34 cellular contexts compared by ENCODE assay signal in genomic region chr6:103191391-103192093, GRCh38.
"Had no signal": no experiment of that assay in that cellular context is flagged by ENCODE, and none has a peak within 500 bp of the region (broad histone marks: within the 10 kb centered on the region; RNA-seq: fewer than 3 reads in every experiment).

No MANE protein-coding gene starts in this region.

- H3K27me3 Mint-ChIP-seq: activated CD4-positive, alpha-beta memory T cell treated with anti-CD3 and anti-CD28 coated beads for 36 hours; activated CD4-positive, alpha-beta T cell treated with anti-CD3 and anti-CD28 coated beads for 36 hours; activated CD4-positive, alpha-beta T cell treated with anti-CD3 and anti-CD28 coated beads, Interleukin-2, amount 10 ng/mL, durations not matched to agents 24 days and 14 days; activated CD8-positive, alpha-beta memory T cell treated with anti-CD3 and anti-CD28 coated beads, Interleukin-2, amount 10 ng/mL, durations not matched to agents 7 days and 5 days; activated naive CD4-positive, alpha-beta T cell treated with anti-CD3 and anti-CD28 coated beads, Interleukin-2, amount 10 ng/mL, durations not matched to agents 7 days and 5 days; activated naive CD8-positive, alpha-beta T cell treated with anti-CD3 and anti-CD28 coated beads, Interleukin-2, amount 10 ng/mL, durations not matched to agents 7 days and 5 days; dendritic cell treated with granulocyte-macrophage colony-stimulating factor and Interleukin-4, amounts not matched to agents 40 ng/mL and 50 ng/mL, for 4 days; T-helper 17 cell had no signal

- H3K36me3 Mint-ChIP-seq: activated CD4-positive, alpha-beta memory T cell treated with anti-CD3 and anti-CD28 coated beads for 36 hours; activated CD8-positive, alpha-beta memory T cell treated with anti-CD3 and anti-CD28 coated beads, Interleukin-2, amount 10 ng/mL, durations not matched to agents 7 days and 5 days; activated naive CD4-positive, alpha-beta T cell treated with anti-CD3 and anti-CD28 coated beads, Interleukin-2, amount 10 ng/mL, durations not matched to agents 7 days and 5 days; activated naive CD4-positive, alpha-beta T cell treated with anti-CD3 and anti-CD28 coated beads, Interleukin-2, amount 50 U/mL, for 72 hours; activated naive CD8-positive, alpha-beta T cell treated with anti-CD3 and anti-CD28 coated beads, Interleukin-2, amount 10 ng/mL, durations not matched to agents 7 days and 5 days; brain had no signal

- H3K4me3 ChIP-seq: ascending aorta, breast epithelium, cardiac muscle cell, coronary artery, dorsolateral prefrontal cortex had no signal

- ATAC-seq: activated CD4-positive, alpha-beta T cell treated with anti-CD3 and anti-CD28 coated beads for 36 hours; activated CD8-positive, alpha-beta memory T cell treated with anti-CD3 and anti-CD28 coated beads, Interleukin-2, amount 10 ng/mL, durations not matched to agents 7 days and 5 days; activated CD8-positive, alpha-beta T cell treated with anti-CD3 and anti-CD28 coated beads, Interleukin-2, amount 10 ng/mL, durations not matched to agents 7 days and 5 days; activated naive CD4-positive, alpha-beta T cell treated with anti-CD3 and anti-CD28 coated beads, Interleukin-2, amount 50 U/mL, for 72 hours; activated T-cell treated with anti-CD3 and anti-CD28 coated beads, Interleukin-2, amount 50 U/mL, for 72 hours; esophagus mucosa; T-helper 17 cell had no signal

- H3K36me3 ChIP-seq: ascending aorta, breast epithelium, cardiac muscle cell had no signal

- FAIRE-seq: frontal cortex had no signal

- H3K4me1 Mint-ChIP-seq: activated CD4-positive, alpha-beta T cell treated with anti-CD3 and anti-CD28 coated beads for 36 hours; activated CD4-positive, alpha-beta T cell treated with anti-CD3 and anti-CD28 coated beads, Interleukin-2, amount 10 ng/mL, durations not matched to agents 24 days and 14 days; activated CD8-positive, alpha-beta memory T cell treated with anti-CD3 and anti-CD28 coated beads, Interleukin-2, amount 10 ng/mL, durations not matched to agents 7 days and 5 days; activated naive CD4-positive, alpha-beta T cell treated with anti-CD3 and anti-CD28 coated beads, Interleukin-2, amount 10 ng/mL, durations not matched to agents 7 days and 5 days; activated naive CD8-positive, alpha-beta T cell treated with anti-CD3 and anti-CD28 coated beads, Interleukin-2, amount 10 ng/mL, durations not matched to agents 7 days and 5 days; brain; endodermal cell; T-helper 17 cell had no signal

- H3K4me1 ChIP-seq: ascending aorta, breast epithelium had no signal

- H3K27ac Mint-ChIP-seq: activated CD4-positive, alpha-beta memory T cell treated with anti-CD3 and anti-CD28 coated beads for 36 hours; activated CD4-positive, alpha-beta T cell treated with anti-CD3 and anti-CD28 coated beads for 36 hours; activated CD4-positive, alpha-beta T cell treated with anti-CD3 and anti-CD28 coated beads, Interleukin-2, amount 10 ng/mL, durations not matched to agents 24 days and 14 days; activated CD8-positive, alpha-beta memory T cell treated with anti-CD3 and anti-CD28 coated beads, Interleukin-2, amount 10 ng/mL, durations not matched to agents 7 days and 5 days; activated CD8-positive, alpha-beta T cell treated with anti-CD3 and anti-CD28 coated beads, Interleukin-2, amount 10 ng/mL, durations not matched to agents 7 days and 5 days; activated naive CD4-positive, alpha-beta T cell treated with anti-CD3 and anti-CD28 coated beads, Interleukin-2, amount 10 ng/mL, durations not matched to agents 7 days and 5 days; activated naive CD4-positive, alpha-beta T cell treated with anti-CD3 and anti-CD28 coated beads, Interleukin-2, amount 50 U/mL, for 72 hours; activated naive CD8-positive, alpha-beta T cell treated with anti-CD3 and anti-CD28 coated beads, Interleukin-2, amount 10 ng/mL, durations not matched to agents 7 days and 5 days; activated T-cell treated with anti-CD3 and anti-CD28 coated beads, Interleukin-2, amount 50 U/mL, for 72 hours; brain; dendritic cell treated with granulocyte-macrophage colony-stimulating factor and Interleukin-4, amounts not matched to agents 40 ng/mL and 50 ng/mL, for 4 days; endodermal cell; T-helper 17 cell; T-helper 2 cell treated with Interferon-gamma antibody and Interleukin-4, amounts not matched to agents 5 μg/mL and 100 μg/mL, for 36 hours had no signal

- H3K9me3 ChIP-seq: ascending aorta, breast epithelium had no signal

- DNase-seq: activated CD4-positive, alpha-beta memory T cell treated with anti-CD3 and anti-CD28 coated beads for 36 hours; activated CD4-positive, alpha-beta T cell treated with anti-CD3 and anti-CD28 coated beads for 36 hours; activated CD4-positive, alpha-beta T cell treated with anti-CD3 and anti-CD28 coated beads, Interleukin-2, amount 10 ng/mL, durations not matched to agents 24 days and 14 days; activated CD4-positive, CD25-positive, alpha-beta regulatory T cell; activated CD4-positive, CD25-positive, alpha-beta regulatory T cell treated with anti-CD3 and anti-CD28 coated beads, Interleukin-2, amount 50 U/mL, for 72 hours; activated CD8-positive, alpha-beta memory T cell treated with anti-CD3 and anti-CD28 coated beads, Interleukin-2, amount 10 ng/mL, durations not matched to agents 7 days and 5 days; activated CD8-positive, alpha-beta memory T cell treated with anti-CD3 and anti-CD28 coated beads, Interleukin-2, amount 50 U/mL, for 4 hours; activated CD8-positive, alpha-beta T cell treated with anti-CD3 and anti-CD28 coated beads, Interleukin-2, amount 10 ng/mL, durations not matched to agents 7 days and 5 days; activated gamma-delta T cell; activated naive CD4-positive, alpha-beta T cell; activated naive CD4-positive, alpha-beta T cell treated with anti-CD3 and anti-CD28 coated beads, Interleukin-2, amount 10 ng/mL, durations not matched to agents 7 days and 5 days; activated naive CD8-positive, alpha-beta T cell treated with anti-CD3 and anti-CD28 coated beads, Interleukin-2, amount 10 ng/mL, durations not matched to agents 7 days and 5 days; activated T-cell treated with anti-CD3 and anti-CD28 coated beads, Interleukin-2, amount 50 U/mL, for 1 hour; activated T-cell treated with anti-CD3 and anti-CD28 coated beads, Interleukin-2, amount 50 U/mL, for 72 hours; central memory CD4-positive, alpha-beta T cell; cerebellar nuclear complex; dorsolateral prefrontal cortex; effector memory CD4-positive, alpha-beta T cell; endodermal cell; foreskin fibroblast; head of caudate nucleus; T-helper 1 cell; T-helper 17 cell; T1000 had no signal

- H3K9me3 Mint-ChIP-seq: activated CD4-positive, alpha-beta T cell treated with anti-CD3 and anti-CD28 coated beads, Interleukin-2, amount 10 ng/mL, durations not matched to agents 24 days and 14 days; activated naive CD8-positive, alpha-beta T cell treated with anti-CD3 and anti-CD28 coated beads, Interleukin-2, amount 10 ng/mL, durations not matched to agents 7 days and 5 days; endodermal cell had no signal

- H3K27me3 ChIP-seq: ascending aorta, breast epithelium, cardiac muscle cell, dorsolateral prefrontal cortex had no signal

- H3K27ac ChIP-seq: ascending aorta, breast epithelium, cardiac muscle cell, coronary artery, dorsolateral prefrontal cortex had no signal

- H3K4me3 Mint-ChIP-seq: activated CD4-positive, alpha-beta memory T cell treated with anti-CD3 and anti-CD28 coated beads for 36 hours; activated CD4-positive, alpha-beta T cell treated with anti-CD3 and anti-CD28 coated beads for 36 hours; activated CD4-positive, alpha-beta T cell treated with anti-CD3 and anti-CD28 coated beads, Interleukin-2, amount 10 ng/mL, durations not matched to agents 24 days and 14 days; activated CD8-positive, alpha-beta memory T cell treated with anti-CD3 and anti-CD28 coated beads, Interleukin-2, amount 10 ng/mL, durations not matched to agents 7 days and 5 days; activated CD8-positive, alpha-beta T cell treated with anti-CD3 and anti-CD28 coated beads, Interleukin-2, amount 10 ng/mL, durations not matched to agents 7 days and 5 days; activated naive CD4-positive, alpha-beta T cell treated with anti-CD3 and anti-CD28 coated beads, Interleukin-2, amount 10 ng/mL, durations not matched to agents 7 days and 5 days; activated naive CD8-positive, alpha-beta T cell treated with anti-CD3 and anti-CD28 coated beads, Interleukin-2, amount 10 ng/mL, durations not matched to agents 7 days and 5 days; activated T-cell treated with anti-CD3 and anti-CD28 coated beads, Interleukin-2, amount 50 U/mL, for 72 hours; brain; dendritic cell treated with granulocyte-macrophage colony-stimulating factor and Interleukin-4, amounts not matched to agents 40 ng/mL and 50 ng/mL, for 4 days; endodermal cell; T-helper 17 cell; T-helper 2 cell treated with Interferon-gamma antibody and Interleukin-4, amounts not matched to agents 5 μg/mL and 100 μg/mL, for 36 hours had no signal
